ENCODE assay signal across 20 cellular contexts in genomic region chr7:17623546-17624185, GRCh38.
DNase-seq lines count a peak whose midpoint lies in the region; ATAC-seq, FAIRE-seq and TF ChIP-seq lines count a peak whose summit lies in the region.
"Had no signal": no experiment of that assay in that cellular context is flagged by ENCODE, and none has a peak within 500 bp of the region (broad histone marks: within the 10 kb centered on the region; RNA-seq: fewer than 3 reads in every experiment).

No MANE protein-coding gene starts in this region.

- H3K4me3 Mint-ChIP-seq in GM23338 (no peak overlapping the region), osteocyte (ENCODE audit: unreplicated experiment) (no peak overlapping the region)
- H3K4me3 Mint-ChIP-seq: B cell, neural crest cell had no signal

- no peak overlapping the region for H3K4me2 ChIP-seq in GM23338

- H3K27me3 Mint-ChIP-seq in GM23338 (ENCODE audit: insufficient read depth, low read depth, poor library complexity) (no peaks in the 10 kb centered on the region), osteocyte (ENCODE audit: unreplicated experiment) (no peaks in the 10 kb centered on the region)
- H3K27me3 Mint-ChIP-seq: B cell had no signal

- no peaks in the 10 kb centered on the region; the same call in none of the 2 replicates for H3K9me2 ChIP-seq in GM23338 (ENCODE audit: insufficient read depth)

- no peaks in the 10 kb centered on the region for H3K36me3 Mint-ChIP-seq in GM23338 (ENCODE audit: low read depth)
- H3K36me3 Mint-ChIP-seq in osteocyte (ENCODE audit: unreplicated experiment): no peaks in the 10 kb centered on the region

- TF ChIP-seq CTCF in GM23338 (conservative IDR thresholded peaks at IDR 0.05; ENCODE audit: low read depth in 2 of 2): no peak
- TF ChIP-seq CTCF in cardiac fibroblast (IDR thresholded peaks at IDR 0.05; ENCODE audit: low read depth, low read length): no peak
- TF ChIP-seq CTCF in osteocyte (IDR thresholded peaks at IDR 0.05): no peak

- no peaks in the 10 kb centered on the region for H3K36me3 ChIP-seq in GM23338 (ENCODE audit: insufficient read depth)
- H3K36me3 ChIP-seq: spleen, stomach had no signal

- H3K9me3 Mint-ChIP-seq in GM23338 (no peaks in the 10 kb centered on the region), osteocyte (ENCODE audit: unreplicated experiment) (no peaks in the 10 kb centered on the region)
- H3K9me3 Mint-ChIP-seq: neural crest cell had no signal

- H3K4me3 ChIP-seq in GM23338 (no peak overlapping the region), cardiac fibroblast (replicated peaks in 1 of 2; ENCODE audit: low read depth in 2 of 2, low read length in 2 of 2) (no peak overlapping the region)
- H3K4me3 ChIP-seq: coronary artery, K562, spleen, stomach had no signal

- H3K4me1 ChIP-seq in GM23338 (ENCODE audit: insufficient read depth): peaks cover 1% of the 10 kb centered on the region; the same call in 1 of the 2 replicates
- H3K4me1 ChIP-seq: spleen had no signal

- no peak for FAIRE-seq in GM19239 (lab: Jason Lieb, UNC)
- FAIRE-seq: islet of Langerhans, K562, TTC549 had no signal

- H3K79me2 ChIP-seq in GM23338 (replicated peaks; ENCODE audit: insufficient read depth): no peaks in the 10 kb centered on the region

- H3K27me3 ChIP-seq in GM23338 (ENCODE audit: insufficient read depth): no peaks in the 10 kb centered on the region
- H3K27me3 ChIP-seq: spleen, stomach had no signal

- H3K4me1 Mint-ChIP-seq in GM23338 (peaks cover 12% of the 10 kb centered on the region; the same call in 2 of the 3 replicates), osteocyte (ENCODE audit: unreplicated experiment) (peaks cover 32% of the 10 kb centered on the region)
- H3K4me1 Mint-ChIP-seq: B cell, neural crest cell had no signal

- H4K20me1 ChIP-seq in GM23338 (replicated peaks; ENCODE audit: insufficient read depth): no peaks in the 10 kb centered on the region

- no peak overlapping the region for H3K27ac Mint-ChIP-seq in GM23338
- peak overlapping the region; percentile 36 for H3K27ac Mint-ChIP-seq in osteocyte (ENCODE audit: unreplicated experiment)
- H3K27ac Mint-ChIP-seq: B cell had no signal

- H3K27ac ChIP-seq in GM23338 (ENCODE audit: low read depth): no peak overlapping the region
- H3K27ac ChIP-seq: coronary artery, RWPE1, spleen, stomach had no signal

- peak; percentile 6 for DNase-seq in GM23338 (ENCODE audit: low spot score)
- DNase-seq in M059J (ENCODE audit: low read depth): peak; percentile 70
- peak; percentile 38 to 53 for DNase-seq in cardiac fibroblast (ENCODE audit: low read depth in 2 of 2)
- no peak for DNase-seq in osteocyte (ENCODE audit: extremely low spot score, unreplicated experiment)
- DNase-seq in midbrain (lab: John Stamatoyannopoulos, UW): no peak
- no peak for DNase-seq in GM19239 (ENCODE audit: insufficient read length, low spot score)
- DNase-seq: activated naive CD4-positive, alpha-beta T cell treated with anti-CD3 and anti-CD28 coated beads, Interleukin-2, amount 50 U/mL, for 16 hours; Caco-2; NCI-H187 treated with DMSO at 0.1 percent for 48 hours; spleen; stimulated activated CD4-positive, alpha-beta T cell treated with anti-CD3 and anti-CD28 coated beads, Interleukin-4, amount 100 ng/mL, for 4 hours; stomach had no signal

- ATAC-seq in GM23338: no peak; the same call in 2 of the 3 replicates
- no peak for ATAC-seq in GM21526 (IDR thresholded peaks at IDR 0.05; ENCODE audit: low FRiP score, unreplicated experiment)
- ATAC-seq: K562 had no signal

- H2AFZ ChIP-seq in GM23338: no peak overlapping the region

- H3F3A ChIP-seq in GM23338 (replicated peaks; ENCODE audit: low read depth): no peaks in the 10 kb centered on the region

TF ChIP-seq in GM23338, 12 proteins besides CTCF, POLR2A, EP300 and RAD21:
- TF ChIP-seq ZNF462 (CRISPR knock-in tag; IDR thresholded peaks at IDR 0.05) (no peak), CREB1 (CRISPR knock-in tag; IDR thresholded peaks at IDR 0.05; ENCODE audit: low read depth) (no peak), NANOG (IDR thresholded peaks at IDR 0.05; ENCODE audit: borderline replicate concordance) (no peak), ETS1 (IDR thresholded peaks at IDR 0.05) (no peak), POLR2AphosphoS5 (IDR thresholded peaks at IDR 0.05; ENCODE audit: low read depth) (no peak), EZH2 (IDR thresholded peaks at IDR 0.05; ENCODE audit: low read depth, unreplicated experiment) (no peak), STAT1 (IDR thresholded peaks at IDR 0.05; ENCODE audit: unreplicated experiment) (no peak)

Comparison
In these comparisons a context has a peak if more than half of its experiments do, and no peak if none do; other contexts are left out.
1. DNase-seq: peak in GM23338 (single experiment), M059J (single experiment) and cardiac fibroblast (2 of 2); none in osteocyte (single experiment), midbrain (single experiment) and GM19239 (single experiment).